ENCODE assay signal across 19 cellular contexts in the genomic region with DNA sequence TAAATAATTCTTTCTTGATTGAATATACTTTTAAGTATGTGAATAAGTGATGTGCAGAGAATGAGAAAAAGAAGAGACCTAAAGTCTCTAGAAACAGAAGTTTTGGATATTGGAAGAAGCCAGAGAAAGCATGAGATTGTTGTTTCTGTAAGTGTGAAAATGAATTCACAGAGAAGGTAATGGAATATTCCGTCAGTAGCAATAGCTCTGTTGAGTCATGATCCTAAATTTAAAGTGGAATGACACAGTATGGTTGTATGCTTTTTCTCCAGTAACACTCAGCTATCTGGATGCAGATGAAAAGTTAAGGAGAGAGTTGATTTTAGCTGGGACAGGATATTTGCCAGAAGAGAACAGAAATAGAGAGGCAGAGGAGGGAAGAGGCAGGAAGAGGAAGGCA.
"Had no signal": no experiment of that assay in that cellular context is flagged by ENCODE, and none has a peak within 500 bp of the region (broad histone marks: within the 10 kb centered on the region; RNA-seq: fewer than 3 reads in every experiment).

No MANE protein-coding gene starts in this region.

- H3K27ac Mint-ChIP-seq: naive thymus-derived CD4-positive, alpha-beta T cell; nephron progenitor cell had no signal

- DNase-seq: erythroblast; glutamatergic neuron; kidney; left colon; left ventricle myocardium superior; naive thymus-derived CD4-positive, alpha-beta T cell; nephron progenitor cell; psoas muscle; sigmoid colon; stimulated activated CD4-positive, alpha-beta T cell treated with anti-CD3 and anti-CD28 coated beads, Interleukin-12 subunit alpha, Interleukin-12 subunit beta, amount 100 ng/mL, for 4 hours; stimulated activated naive CD4-positive, alpha-beta T cell; stomach; substantia nigra; trophoblast cell had no signal

- H3K4me3 ChIP-seq: gastroesophageal sphincter, lung, psoas muscle, sigmoid colon, skin epidermis, stomach had no signal

- H3K9me3 Mint-ChIP-seq: nephron progenitor cell had no signal

- H3K4me1 Mint-ChIP-seq: central memory CD8-positive, alpha-beta T cell; nephron progenitor cell had no signal

- H3K27me3 ChIP-seq: gastroesophageal sphincter, neutrophil, sigmoid colon, stomach had no signal

- H3K4me3 Mint-ChIP-seq: central memory CD8-positive, alpha-beta T cell; naive thymus-derived CD4-positive, alpha-beta T cell; nephron progenitor cell had no signal

- H3K27ac ChIP-seq: gastroesophageal sphincter, neutrophil, psoas muscle, sigmoid colon, skin epidermis, stomach had no signal

- H3K4me1 ChIP-seq: gastroesophageal sphincter, psoas muscle, sigmoid colon, stomach had no signal

- H3K9me3 ChIP-seq: gastroesophageal sphincter, neutrophil, sigmoid colon had no signal

- H3K36me3 ChIP-seq: gastroesophageal sphincter, neutrophil, sigmoid colon, stomach had no signal

- H3K27me3 Mint-ChIP-seq: central memory CD8-positive, alpha-beta T cell; naive thymus-derived CD4-positive, alpha-beta T cell had no signal

- ATAC-seq: gastroesophageal sphincter; left colon; left ventricle myocardium superior; naive thymus-derived CD4-positive, alpha-beta T cell; psoas muscle had no signal
